ENCODE assay signal across 37 cellular contexts in genomic region chr4:89537281-89537680, GRCh38.
DNase-seq lines count a peak whose midpoint lies in the region; ATAC-seq, FAIRE-seq and TF ChIP-seq lines count a peak whose summit lies in the region.
"Had no signal": no experiment of that assay in that cellular context is flagged by ENCODE, and none has a peak within 500 bp of the region (broad histone marks: within the 10 kb centered on the region; RNA-seq: fewer than 3 reads in every experiment).

No MANE protein-coding gene starts in this region.

- POLR2A ChIA-PET in endothelial cell of umbilical vein (lab: Charles Lee) = no interaction called here

- H3K9ac ChIP-seq in endothelial cell of umbilical vein (replicated peaks; ENCODE audit: extremely low read depth, insufficient read depth, low read length) (no peak overlapping the region), endodermal cell (ENCODE audit: extremely low read depth, low read length, poor library complexity, severe bottlenecking) (no peak overlapping the region)
- H3K9ac ChIP-seq: BLaER1; BLaER1 treated with 17β-estradiol and CSF1 and Interleukin-3, amounts not matched to agents 10 nM and 100 nM had no signal

- peaks cover 9% of the 10 kb centered on the region for H3K9me3 Mint-ChIP-seq in nephron
- no peaks in the 10 kb centered on the region for H3K9me3 Mint-ChIP-seq in endodermal cell
- H3K9me3 Mint-ChIP-seq: CD4-positive, alpha-beta T cell had no signal

- WGBS in suprapubic skin = 65% methylated on average over 1 of the region's 1 CpG
- WGBS in heart right ventricle, 2 donors = 80 to 88% methylated on average over 1 of the region's 1 CpG
- 92 to 100% methylated on average over 1 of the region's 1 CpG for WGBS in endodermal cell (ENCODE audit: insufficient coverage in 1 of 2, insufficient read length in 1 of 2), 2 experiments

- intact Hi-C loops in endothelial cell of umbilical vein (cut with micrococcal nuclease) = no loop called here
- intact Hi-C loops in heart right ventricle (cut with DNase I) = no loop called here

- no peaks in the 10 kb centered on the region for H3K9me3 ChIP-seq in endothelial cell of umbilical vein (replicated peaks; ENCODE audit: control insufficient read depth, insufficient read depth, low read length)
- no peaks in the 10 kb centered on the region for H3K9me3 ChIP-seq in suprapubic skin
- peaks cover 0 to 15% (median 0%) of the 10 kb centered on the region in 11 donors for H3K9me3 ChIP-seq in heart right ventricle
- no peaks in the 10 kb centered on the region for H3K9me3 ChIP-seq in endodermal cell (ENCODE audit: control insufficient read depth, low read length)
- H3K9me3 ChIP-seq: A549, BE2C, Caco-2 had no signal

- H3K4me1 ChIP-seq in endothelial cell of umbilical vein (ENCODE audit: control insufficient read depth, extremely low read depth, insufficient read depth, low read length) = peaks cover 64% of the 10 kb centered on the region
- no peaks in the 10 kb centered on the region for H3K4me1 ChIP-seq in suprapubic skin
- no peaks in the 10 kb centered on the region for H3K4me1 ChIP-seq in heart right ventricle
- H3K4me1 ChIP-seq in endodermal cell (ENCODE audit: control insufficient read depth, insufficient read depth, low read length) = no peaks in the 10 kb centered on the region
- H3K4me1 ChIP-seq: BE2C, BLaER1, Caco-2 had no signal

- no TSS peak for BruUV-seq in endothelial cell of umbilical vein (replicated peaks; lab: Mats Ljungman, UMichigan)

- H3K27me3 ChIP-seq in endothelial cell of umbilical vein (ENCODE audit: control insufficient read depth in 2 of 2, insufficient read depth in 2 of 2, low read length in 2 of 2) = no peaks in the 10 kb centered on the region
- no peaks in the 10 kb centered on the region for H3K27me3 ChIP-seq in suprapubic skin
- H3K27me3 ChIP-seq in heart right ventricle = no peaks in the 10 kb centered on the region
- H3K27me3 ChIP-seq in endodermal cell (ENCODE audit: control insufficient read depth, insufficient read depth, low read length, poor library complexity, severe bottlenecking) = no peaks in the 10 kb centered on the region
- H3K27me3 ChIP-seq: BE2C; BLaER1; BLaER1 treated with 17β-estradiol and CSF1 and Interleukin-3, amounts not matched to agents 10 nM and 100 nM had no signal

- peak overlapping the region; percentile 94 for H3K27ac ChIP-seq in endothelial cell of umbilical vein (ENCODE audit: insufficient read depth, low read depth, low read length)
- H3K27ac ChIP-seq in suprapubic skin = peak overlapping the region; percentile 19
- H3K27ac ChIP-seq in heart right ventricle = no peak overlapping the region
- H3K27ac ChIP-seq in endodermal cell (ENCODE audit: low read depth, low read length) = no peak overlapping the region
- H3K27ac ChIP-seq: 22Rv1; A549; BLaER1; BLaER1 treated with 17β-estradiol and CSF1 and Interleukin-3, amounts not matched to agents 10 nM and 100 nM; C4-2B had no signal

- H3K36me3 ChIP-seq in endothelial cell of umbilical vein (ENCODE audit: control insufficient read depth in 2 of 2, extremely low read depth in 1 of 2, insufficient read depth in 2 of 2, low read length in 2 of 2) (no peaks in the 10 kb centered on the region), suprapubic skin (no peaks in the 10 kb centered on the region), heart right ventricle (no peaks in the 10 kb centered on the region), endodermal cell (ENCODE audit: control insufficient read depth, insufficient read depth, low read length) (no peaks in the 10 kb centered on the region)
- H3K36me3 ChIP-seq: BE2C; BLaER1; BLaER1 treated with 17β-estradiol and CSF1 and Interleukin-3, amounts not matched to agents 10 nM and 100 nM had no signal

- H3K4me1 Mint-ChIP-seq in nephron (peaks cover 31% of the 10 kb centered on the region), endodermal cell (peaks cover 9% of the 10 kb centered on the region)
- H3K4me1 Mint-ChIP-seq: B cell; CD4-positive, alpha-beta memory T cell; CD8-positive, alpha-beta memory T cell had no signal

- ATAC-seq in heart right ventricle = no peak
- ATAC-seq: A549; CD8-positive, alpha-beta T cell had no signal

- H3K27ac Mint-ChIP-seq in nephron = peak overlapping the region in 2 of 3 experiments; percentile 20 to 22
- no peak overlapping the region for H3K27ac Mint-ChIP-seq in endodermal cell
- H3K27ac Mint-ChIP-seq: B cell; CD14-positive monocyte; CD4-positive, alpha-beta memory T cell; CD4-positive, alpha-beta T cell; CD4-positive, CD25-positive, alpha-beta regulatory T cell; CD8-positive, alpha-beta memory T cell; CD8-positive, alpha-beta T cell had no signal

- CTCF ChIA-PET in endothelial cell of umbilical vein (lab: Charles Lee) = interaction anchor here (1.2 to 2.2 kb wide), 2 partner anchors 30 to 51 kb away, joined by 4 to 8 read pairs; no protein-coding TSS in a partner anchor

- TF ChIP-seq CTCF in endothelial cell of umbilical vein (IDR thresholded peaks at IDR 0.05; ENCODE audit: extremely low read depth in 1 of 2, insufficient read depth in 1 of 2, low read depth in 1 of 2, low read length in 2 of 2) = no peak
- TF ChIP-seq CTCF in nephron (IDR thresholded peaks at IDR 0.05; ENCODE audit: unreplicated experiment in 3 of 3) = no peak
- no peak for TF ChIP-seq CTCF in suprapubic skin (IDR thresholded peaks at IDR 0.05)
- TF ChIP-seq CTCF in heart right ventricle (IDR thresholded peaks at IDR 0.05) = no peak
- TF ChIP-seq CTCF in endodermal cell (conservative IDR thresholded peaks at IDR 0.05) = no peak

- H3K4me3 Mint-ChIP-seq in nephron (no peak overlapping the region), endodermal cell (no peak overlapping the region)
- H3K4me3 Mint-ChIP-seq: B cell; CD14-positive monocyte; CD4-positive, alpha-beta memory T cell; CD4-positive, alpha-beta T cell; CD4-positive, CD25-positive, alpha-beta regulatory T cell; CD8-positive, alpha-beta memory T cell; CD8-positive, alpha-beta T cell had no signal

- H3K4me3 ChIP-seq in endothelial cell of umbilical vein (replicated peaks in 1 of 3; ENCODE audit: insufficient read depth in 1 of 3, low read depth in 1 of 3, low read length in 3 of 3) (no peak overlapping the region), suprapubic skin (no peak overlapping the region), heart right ventricle (no peak overlapping the region), endodermal cell (ENCODE audit: low read length) (no peak overlapping the region)
- H3K4me3 ChIP-seq: A549; BLaER1; BLaER1 treated with 17β-estradiol and CSF1 and Interleukin-3, amounts not matched to agents 10 nM and 100 nM had no signal

- DNase-seq in NCI-H1105 treated with DMSO at 0.1 percent for 48 hours (lab: John Stamatoyannopoulos, UW) (peak; percentile 23), NCI-H1105 (lab: John Stamatoyannopoulos, UW) (no peak), endothelial cell of umbilical vein (ENCODE audit: low read depth, low spot score) (peak; percentile 68), suprapubic skin (ENCODE audit: low spot score in 2 of 2) (no peak), heart right ventricle (no peak), OCI-M1 (lab: John Stamatoyannopoulos, UW) (no peak), endodermal cell (no peak)
- DNase-seq: 8988T; ACHN; AML-193; BE2C; C1 segment of cervical spinal cord; Caco-2; Calu3; CD4-positive, alpha-beta memory T cell; CD4-positive, alpha-beta T cell; CD4-positive, CD25-positive, alpha-beta regulatory T cell; CD8-positive, alpha-beta memory T cell; CD8-positive, alpha-beta T cell; COR-L47; DMS 273 treated with DMSO at 0.1 percent for 48 hours; DMS153; DMS53; DMS79; DMS79 treated with DMSO at 0.1 percent for 48 hours; DND-41; EL had no signal

- H3K36me3 Mint-ChIP-seq in nephron (ENCODE audit: low read depth) (no peaks in the 10 kb centered on the region), endodermal cell (ENCODE audit: low read depth) (no peaks in the 10 kb centered on the region)
- H3K36me3 Mint-ChIP-seq: CD14-positive monocyte; CD4-positive, alpha-beta memory T cell; CD4-positive, CD25-positive, alpha-beta regulatory T cell; CD8-positive, alpha-beta T cell had no signal

- H2AFZ ChIP-seq in endothelial cell of umbilical vein (ENCODE audit: low read depth, low read length) = no peak overlapping the region

- FAIRE-seq in endothelial cell of umbilical vein (lab: Jason Lieb, UNC) = no peak
- FAIRE-seq: A204.1, A549, D721Med had no signal

- TF ChIP-seq POLR2A in endothelial cell of umbilical vein (IDR thresholded peaks at IDR 0.05; ENCODE audit: low read depth, low read length) (no peak), suprapubic skin (IDR thresholded peaks at IDR 0.05) (no peak)

- H3K79me2 ChIP-seq in endothelial cell of umbilical vein (ENCODE audit: control insufficient read depth, insufficient read depth, low read length) = no peaks in the 10 kb centered on the region

- no peaks in the 10 kb centered on the region for H3K27me3 Mint-ChIP-seq in nephron (ENCODE audit: low read depth)
- H3K27me3 Mint-ChIP-seq in endodermal cell (ENCODE audit: insufficient read depth) = peaks cover 11% of the 10 kb centered on the region

- dilution Hi-C loops in endothelial cell of umbilical vein (cut with MboI; ENCODE audit: extremely low pct_ligation_motif_present, low sequenced_read_pairs) = no loop called here

- no peak overlapping the region for H3K4me2 ChIP-seq in endothelial cell of umbilical vein (ENCODE audit: insufficient read depth, low read length)
- H3K4me2 ChIP-seq: A549; BLaER1; BLaER1 treated with 17β-estradiol and CSF1 and Interleukin-3, amounts not matched to agents 10 nM and 100 nM had no signal

- TF ChIP-seq EP300 in suprapubic skin (IDR thresholded peaks at IDR 0.05) = no peak

- no peaks in the 10 kb centered on the region for H4K20me1 ChIP-seq in endothelial cell of umbilical vein (replicated peaks; ENCODE audit: control insufficient read depth, extremely low read depth, insufficient read depth, low read length)
- H4K20me1 ChIP-seq: BLaER1; BLaER1 treated with 17β-estradiol and CSF1 and Interleukin-3, amounts not matched to agents 10 nM and 100 nM had no signal

- H3K9me1 ChIP-seq in endothelial cell of umbilical vein (replicated peaks; ENCODE audit: control insufficient read depth, extremely low read depth, insufficient read depth, low read length) = no peaks in the 10 kb centered on the region

TF ChIP-seq in endothelial cell of umbilical vein, 7 proteins besides CTCF, POLR2A, EP300 and RAD21 (continues in another document):
- TF ChIP-seq MAX (IDR thresholded peaks at IDR 0.05; ENCODE audit: insufficient read depth, insufficient read length) (no peak), MYC (IDR thresholded peaks at IDR 0.05; ENCODE audit: low read depth, low read length) (no peak), FOS (IDR thresholded peaks at IDR 0.05; ENCODE audit: borderline replicate concordance, insufficient read depth, low read length) (no peak), EZH2 (IDR thresholded peaks at IDR 0.05; ENCODE audit: borderline replicate concordance, low read depth, low read length, severe bottlenecking) (no peak), POLR2AphosphoS5 (IDR thresholded peaks at IDR 0.05; ENCODE audit: insufficient read depth, low read depth, low read length) (no peak), JUN (IDR thresholded peaks at IDR 0.05; ENCODE audit: borderline replicate concordance, insufficient read depth, insufficient read length, low read depth) (no peak)

Comparison
In these comparisons a context has a peak if more than half of its experiments do, and no peak if none do; other contexts are left out.
1. DNase-seq: peak in NCI-H1105 treated with DMSO at 0.1 percent for 48 hours (single experiment) and endothelial cell of umbilical vein (single experiment); none in NCI-H1105 (single experiment), suprapubic skin (0 of 2), heart right ventricle (0 of 2), OCI-M1 (single experiment) and endodermal cell (single experiment).
2. H3K27ac ChIP-seq: peak in endothelial cell of umbilical vein (single experiment) and suprapubic skin (single experiment); none in heart right ventricle (0 of 10) and endodermal cell (single experiment).